ENCODE assay signal across 7 cellular contexts in genomic region chr14:103691655-103692054, GRCh38. TPM values are rescaled to one million over a fixed set of nuclear protein-coding genes. Genes with fewer than 3 reads are reported as not detected.
A peak's percentile ranks its signal among the peaks of the same experiment; 100 is the strongest.
DNase-seq lines count a peak whose midpoint lies in the region; ATAC-seq lines count a peak whose summit lies in the region.
"Not testable (repeated sequence)": the region's sequence is repeated elsewhere in the genome, so short reads cannot be mapped to it uniquely, and the experiment has no call there.

No MANE protein-coding gene starts in this region.

- H3K36me3 Mint-ChIP-seq in activated naive CD8-positive, alpha-beta T cell treated with anti-CD3 and anti-CD28 coated beads, Interleukin-2, amount 10 ng/mL, durations not matched to agents 7 days and 5 days = not testable (repeated sequence)

- ATAC-seq in GM18502 (IDR thresholded peaks at IDR 0.05; ENCODE audit: poor library complexity, unreplicated experiment) (peak; percentile 65), GM19043 (IDR thresholded peaks at IDR 0.05; ENCODE audit: low read depth, unreplicated experiment) (peak; percentile 44), GM21423 (IDR thresholded peaks at IDR 0.05; ENCODE audit: unreplicated experiment) (peak; percentile 65), HG02759 (IDR thresholded peaks at IDR 0.05; ENCODE audit: unreplicated experiment) (peak; percentile 81), HG03103 (IDR thresholded peaks at IDR 0.05; ENCODE audit: low read depth, unreplicated experiment) (peak; percentile 44), HG03520 (IDR thresholded peaks at IDR 0.05; ENCODE audit: unreplicated experiment) (peak; percentile 69)
- not testable (repeated sequence) for ATAC-seq in activated naive CD8-positive, alpha-beta T cell treated with anti-CD3 and anti-CD28 coated beads, Interleukin-2, amount 10 ng/mL, durations not matched to agents 7 days and 5 days (ENCODE audit: low read depth)

- DNase-seq in activated naive CD8-positive, alpha-beta T cell treated with anti-CD3 and anti-CD28 coated beads, Interleukin-2, amount 10 ng/mL, durations not matched to agents 7 days and 5 days = peak; percentile 3

- not testable (repeated sequence) for H3K4me3 Mint-ChIP-seq in activated naive CD8-positive, alpha-beta T cell treated with anti-CD3 and anti-CD28 coated beads, Interleukin-2, amount 10 ng/mL, durations not matched to agents 7 days and 5 days

- H3K27ac Mint-ChIP-seq in activated naive CD8-positive, alpha-beta T cell treated with anti-CD3 and anti-CD28 coated beads, Interleukin-2, amount 10 ng/mL, durations not matched to agents 7 days and 5 days = not testable (repeated sequence)

- POLR2A ChIA-PET in activated naive CD8-positive, alpha-beta T cell treated with anti-CD3 and anti-CD28 coated beads, Interleukin-2, amount 10 ng/mL, durations not matched to agents 7 days and 5 days (lab: Charles Lee) = interaction anchor here (0.7 kb wide), 1 partner anchor 56 kb away, joined by 4 read pairs; no protein-coding TSS in a partner anchor

- H3K4me1 Mint-ChIP-seq in activated naive CD8-positive, alpha-beta T cell treated with anti-CD3 and anti-CD28 coated beads, Interleukin-2, amount 10 ng/mL, durations not matched to agents 7 days and 5 days = not testable (repeated sequence)

- H3K9me3 Mint-ChIP-seq in activated naive CD8-positive, alpha-beta T cell treated with anti-CD3 and anti-CD28 coated beads, Interleukin-2, amount 10 ng/mL, durations not matched to agents 7 days and 5 days = not testable (repeated sequence)

- H3K27me3 Mint-ChIP-seq in activated naive CD8-positive, alpha-beta T cell treated with anti-CD3 and anti-CD28 coated beads, Interleukin-2, amount 10 ng/mL, durations not matched to agents 7 days and 5 days = not testable (repeated sequence)

RNA-seq across cellular contexts. Expression of gene XRCC3, which starts 23.6 kb away (rescaled TPM):
- 10 to 100 TPM; 35.5 to 41.3 TPM for total RNA-seq in activated naive CD8-positive, alpha-beta T cell treated with anti-CD3 and anti-CD28 coated beads, Interleukin-2, amount 10 ng/mL, durations not matched to agents 7 days and 5 days

RNA-seq across cellular contexts. Expression of gene ZFYVE21, which starts 24.0 kb away (rescaled TPM):
- total RNA-seq in activated naive CD8-positive, alpha-beta T cell treated with anti-CD3 and anti-CD28 coated beads, Interleukin-2, amount 10 ng/mL, durations not matched to agents 7 days and 5 days = 10 to 100 TPM; 18.5 to 19.5 TPM
